Comparison of ENCODE assay signal across 9 cellular contexts in genomic region chr5:159184858-159185381, GRCh38. TPM values are rescaled to one million over a fixed set of nuclear protein-coding genes. Genes with fewer than 3 reads are reported as not detected.
DNase-seq lines count a peak whose midpoint lies in the region; ATAC-seq and TF ChIP-seq lines count a peak whose summit lies in the region.
"Had no signal": no experiment of that assay in that cellular context is flagged by ENCODE, and none has a peak within 500 bp of the region (broad histone marks: within the 10 kb centered on the region; RNA-seq: fewer than 3 reads in every experiment).

No MANE protein-coding gene starts in this region.

- H3K4me3 Mint-ChIP-seq in activated CD4-positive, alpha-beta T cell treated with anti-CD3 and anti-CD28 coated beads for 36 hours, result peak overlapping the region; percentile 1

- peak; percentile 94 for ATAC-seq in activated CD4-positive, alpha-beta T cell treated with anti-CD3 and anti-CD28 coated beads for 36 hours
- no peak for ATAC-seq in GM21526 (IDR thresholded peaks at IDR 0.05; ENCODE audit: low FRiP score, unreplicated experiment)

- peaks cover 74% of the 10 kb centered on the region for H3K4me1 Mint-ChIP-seq in activated CD4-positive, alpha-beta T cell treated with anti-CD3 and anti-CD28 coated beads for 36 hours

- WGBS in lower leg skin, 2 donors, result 48 to 53% methylated on average over 4 of the region's 4 CpGs

- CTCF ChIA-PET in activated CD4-positive, alpha-beta T cell treated with anti-CD3 and anti-CD28 coated beads for 36 hours (lab: Charles Lee), result interaction anchor here (0.6 to 1.5 kb wide), 6 partner anchors 15 to 344 kb away, joined by 3 to 4 read pairs (median 3); no protein-coding TSS in a partner anchor

- H3K4me3 ChIP-seq in SJSA1, result no peak overlapping the region
- no peak overlapping the region for H3K4me3 ChIP-seq in epithelial cell of esophagus (ENCODE audit: low read length)
- H3K4me3 ChIP-seq in lower leg skin (ENCODE audit: low read depth, poor library complexity, severe bottlenecking), result no peak overlapping the region
- H3K4me3 ChIP-seq: BLaER1 had no signal

- TF ChIP-seq CTCF in epithelial cell of esophagus (IDR thresholded peaks at IDR 0.05; ENCODE audit: insufficient read depth, low read depth, low read length, missing control alignments) (no peak), lower leg skin (IDR thresholded peaks at IDR 0.05) (no peak)

- H3K27me3 ChIP-seq in SJSA1 (replicated peaks), result no peaks in the 10 kb centered on the region
- H3K27me3 ChIP-seq: BLaER1 had no signal

- peaks cover 89% of the 10 kb centered on the region for H3K4me1 ChIP-seq in SJSA1 (replicated peaks)

- intact Hi-C loops in activated CD4-positive, alpha-beta T cell treated with anti-CD3 and anti-CD28 coated beads for 36 hours (cut with DNase I, micrococcal nuclease), result loop anchor here in 1 of 2 experiments (2.0 kb wide), 1 partner anchor 22 kb away; no protein-coding TSS in a partner anchor
- intact Hi-C loops in lower leg skin (cut with DNase I; ENCODE audit: low total_unique reads), result no loop called here

- POLR2A ChIA-PET in activated CD4-positive, alpha-beta T cell treated with anti-CD3 and anti-CD28 coated beads for 36 hours (lab: Charles Lee), result interaction anchor here (1.3 kb wide), 1 partner anchor 13 kb away, joined by 4 read pairs; no protein-coding TSS in a partner anchor

- H3K36me3 ChIP-seq in SJSA1, result peaks cover 59% of the 10 kb centered on the region

- no peaks in the 10 kb centered on the region for H3K9me3 Mint-ChIP-seq in activated CD4-positive, alpha-beta T cell treated with anti-CD3 and anti-CD28 coated beads for 36 hours (ENCODE audit: low read depth)

- no peaks in the 10 kb centered on the region for H3K27me3 Mint-ChIP-seq in activated CD4-positive, alpha-beta T cell treated with anti-CD3 and anti-CD28 coated beads for 36 hours

- peak overlapping the region; percentile 98 for H3K27ac ChIP-seq in SJSA1
- H3K27ac ChIP-seq: BLaER1 had no signal

- no peak for TF ChIP-seq POLR2A in lower leg skin (IDR thresholded peaks at IDR 0.05)

- no peaks in the 10 kb centered on the region for H3K9me3 ChIP-seq in SJSA1 (replicated peaks)
- H3K9me3 ChIP-seq: BLaER1 had no signal

- H3K36me3 Mint-ChIP-seq in activated CD4-positive, alpha-beta T cell treated with anti-CD3 and anti-CD28 coated beads for 36 hours (ENCODE audit: low read depth), result peaks cover 50% of the 10 kb centered on the region

- DNase-seq in activated CD4-positive, alpha-beta T cell treated with anti-CD3 and anti-CD28 coated beads for 36 hours, result peak; percentile 70
- DNase-seq in activated CD4-positive, alpha-beta T cell treated with anti-CD3 and anti-CD28 coated beads for 1 hour, result no peak
- DNase-seq in SJSA1 (ENCODE audit: low read depth in 1 of 2, low spot score in 2 of 2), result peak; percentile 90 to 97
- DNase-seq in epithelial cell of esophagus (ENCODE audit: low read depth), result peak; percentile 70
- peak; percentile 58 for DNase-seq in stimulated activated CD4-positive, alpha-beta T cell treated with anti-CD3 and anti-CD28 coated beads, Interleukin-1b, Interleukin-23, amount 100 ng/mL, for 48 hours
- no peak for DNase-seq in NCI-H82 treated with DMSO at 0.1 percent for 48 hours (lab: John Stamatoyannopoulos, UW; ENCODE audit: unreplicated experiment)
- no peak for DNase-seq in lower leg skin (ENCODE audit: low spot score in 2 of 2)

- peak overlapping the region; percentile 83 for H3K27ac Mint-ChIP-seq in activated CD4-positive, alpha-beta T cell treated with anti-CD3 and anti-CD28 coated beads for 36 hours

RNA-seq across cellular contexts. Expression of gene RNF145, which starts 24.4 kb away (rescaled TPM):
- total RNA-seq in activated CD4-positive, alpha-beta T cell treated with anti-CD3 and anti-CD28 coated beads for 36 hours, result 10 to 100 TPM; 81.9 to 87.5 TPM
- 141 TPM in 2 replicates for total RNA-seq in SJSA1 (2014; rRNA removed; shearing (Covaris generic))
- 10 to 100 TPM; 32.8 to 57.0 (median 43.9) TPM for total RNA-seq in lower leg skin

Comparison
In these comparisons a context has a peak if more than half of its experiments do, and no peak if none do; other contexts are left out.
1. DNase-seq: peak in activated CD4-positive, alpha-beta T cell treated with anti-CD3 and anti-CD28 coated beads for 36 hours (single experiment), SJSA1 (2 of 2), epithelial cell of esophagus (single experiment) and stimulated activated CD4-positive, alpha-beta T cell treated with anti-CD3 and anti-CD28 coated beads, Interleukin-1b, Interleukin-23, amount 100 ng/mL, for 48 hours (single experiment); none in activated CD4-positive, alpha-beta T cell treated with anti-CD3 and anti-CD28 coated beads for 1 hour (single experiment), NCI-H82 treated with DMSO at 0.1 percent for 48 hours (single experiment) and lower leg skin (0 of 2).